Comparison of ENCODE assay signal across 8 cellular contexts in the genomic region with DNA sequence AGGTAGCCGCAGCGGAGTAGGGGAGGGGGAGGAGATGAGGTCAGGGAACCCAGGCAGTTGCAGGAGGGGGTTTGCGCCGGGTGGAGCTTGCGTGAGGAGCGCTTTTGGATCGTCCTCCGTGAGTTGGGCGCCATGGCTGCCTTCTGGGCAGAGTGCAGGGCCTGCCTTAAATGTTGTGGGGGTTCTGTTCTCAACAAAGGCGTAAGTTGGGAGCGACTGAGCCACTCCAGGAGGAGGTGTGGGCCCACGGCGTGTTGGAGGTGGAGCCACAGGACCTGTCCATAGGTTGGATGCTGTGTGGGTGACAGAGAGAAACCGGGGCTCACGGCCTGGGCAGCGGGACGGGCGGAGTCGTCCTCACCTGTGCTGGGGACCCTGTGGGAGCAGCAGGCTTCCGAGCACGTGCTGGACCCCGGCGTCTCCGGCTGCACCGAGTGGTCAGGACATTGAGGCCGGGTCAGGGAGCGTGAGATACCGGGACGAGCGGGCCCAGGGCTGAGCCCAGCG. TPM values are rescaled to one million over a fixed set of nuclear protein-coding genes. Genes with fewer than 3 reads are reported as not detected.
A peak's percentile ranks its signal among the peaks of the same experiment; 100 is the strongest.
DNase-seq lines count a peak whose midpoint lies in the region; ATAC-seq, FAIRE-seq and TF ChIP-seq lines count a peak whose summit lies in the region.

No MANE protein-coding gene starts in this region.

- POLR2A ChIA-PET in HEK293 (lab: Yijun Ruan, JAX), result no interaction called here

- H3K4me1 ChIP-seq in HEK293 (ENCODE audit: control insufficient read depth, insufficient read depth, low read length) (no peaks in the 10 kb centered on the region), sigmoid colon (peaks cover 0 to 21% (median 17%) of the 10 kb centered on the region in 4 donors)

- intact Hi-C loops in cardiac septum (cut with DNase I), result no loop called here
- intact Hi-C loops in sigmoid colon (cut with DNase I), result loop anchor here (2.0 to 5.0 kb wide), 4 partner anchors 36 to 164 kb away; a partner anchor contains a TSS

- H3K9me3 ChIP-seq in HEK293 (ENCODE audit: control insufficient read depth, insufficient read depth, low read depth, low read length) (no peaks in the 10 kb centered on the region), sigmoid colon (no peaks in the 10 kb centered on the region)

- ATAC-seq in HG03457 (IDR thresholded peaks at IDR 0.05; ENCODE audit: unreplicated experiment), result no peak

- no peak for TF ChIP-seq EP300 in sigmoid colon (IDR thresholded peaks at IDR 0.05)

- peak; percentile 76 for DNase-seq in activated CD8-positive, alpha-beta memory T cell treated with anti-CD3 and anti-CD28 coated beads, Interleukin-2, amount 50 U/mL, for 48 hours
- DNase-seq in cardiac septum (ENCODE audit: low spot score) (peak; percentile 77), sigmoid colon (peak; percentile 64), GM19239 (ENCODE audit: insufficient read length, low spot score) (no peak), NCI-H1417 treated with DMSO at 0.1 percent for 48 hours (lab: John Stamatoyannopoulos, UW) (no peak), frontal cortex (ENCODE audit: low spot score in 2 of 2) (no peak)

- CTCF ChIA-PET in HEK293 (lab: Yijun Ruan, JAX), result interaction anchor here (2.0 kb wide), 1 partner anchor 37 kb away, joined by 9 read pairs; no protein-coding TSS in a partner anchor

- H3K27ac ChIP-seq in HEK293 (ENCODE audit: extremely low read depth, low read depth, low read length) (no peak overlapping the region), sigmoid colon (peak overlapping the region in 1 of 4 donors; percentile 64)

- 13 to 22% methylated on average over 31 of the region's 31 CpGs for WGBS in sigmoid colon, 2 donors

- peaks cover 6 to 48% (median 22%) of the 10 kb centered on the region in 3 donors for H3K27me3 ChIP-seq in sigmoid colon

- H3K36me3 ChIP-seq in HEK293 (ENCODE audit: control insufficient read depth in 2 of 2, insufficient read depth in 1 of 2, low read length in 2 of 2) (peaks cover 0 to 16% of the 10 kb centered on the region in 2 experiments; a peak in 1 of 3 replicates), sigmoid colon (peaks cover 0 to 3% (median 0%) of the 10 kb centered on the region in 4 donors)

- no peak for TF ChIP-seq CTCF in HEK293 (tag by site-specific recombination; IDR thresholded peaks at IDR 0.05)
- no peak for TF ChIP-seq CTCF in sigmoid colon (IDR thresholded peaks at IDR 0.05)

- FAIRE-seq in GM19239 (lab: Jason Lieb, UNC), result no peak
- no peak for FAIRE-seq in frontal cortex (lab: Jason Lieb, UNC)

- H3K4me3 ChIP-seq in HEK293 (ENCODE audit: low read depth, low read length) (no peak overlapping the region), sigmoid colon (peak overlapping the region; percentile 46 to 77 (median 68))

- no peak for TF ChIP-seq POLR2A in sigmoid colon (IDR thresholded peaks at IDR 0.05)

TF ChIP-seq in HEK293, 187 proteins besides CTCF, POLR2A, EP300 and RAD21:
- TF ChIP-seq, protein P1, sequence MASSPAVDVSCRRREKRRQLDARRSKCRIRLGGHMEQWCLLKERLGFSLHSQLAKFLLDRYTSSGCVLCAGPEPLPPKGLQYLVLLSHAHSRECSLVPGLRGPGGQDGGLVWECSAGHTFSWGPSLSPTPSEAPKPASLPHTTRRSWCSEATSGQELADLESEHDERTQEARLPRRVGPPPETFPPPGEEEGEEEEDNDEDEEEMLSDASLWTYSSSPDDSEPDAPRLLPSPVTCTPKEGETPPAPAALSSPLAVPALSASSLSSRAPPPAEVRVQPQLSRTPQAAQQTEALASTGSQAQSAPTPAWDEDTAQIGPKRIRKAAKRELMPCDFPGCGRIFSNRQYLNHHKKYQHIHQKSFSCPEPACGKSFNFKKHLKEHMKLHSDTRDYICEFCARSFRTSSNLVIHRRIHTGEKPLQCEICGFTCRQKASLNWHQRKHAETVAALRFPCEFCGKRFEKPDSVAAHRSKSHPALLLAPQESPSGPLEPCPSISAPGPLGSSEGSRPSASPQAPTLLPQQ (tag by site-specific recombination; IDR thresholded peaks at IDR 0.05), result 0 out of 2 replicates have a peak, but pooled peaks have one; percentile 17
- TF ChIP-seq ZNF791 (tag by site-specific recombination; IDR thresholded peaks at IDR 0.05), result no peak
- TF ChIP-seq ZFP69B (tag by site-specific recombination; IDR thresholded peaks at IDR 0.05), result 0 out of 2 replicates have a peak, but pooled peaks have one; percentile 46

RNA-seq across cellular contexts. Expression of a gene that starts 1.1 kb away (rescaled TPM):
- 11.0 TPM for total RNA-seq in cardiac septum
- total RNA-seq in sigmoid colon, result 10 to 100 TPM; 11.4 to 15.3 (median 13.6) TPM
- 10 to 100 TPM in 1 of 3 donors, 1 to 10 TPM in 2; 1.6 to 68.0 (median 3.6) TPM for polyA plus RNA-seq in sigmoid colon
- total RNA-seq in frontal cortex, result 0.41 TPM

RNA-seq across cellular contexts. Expression of a gene that starts 9.7 kb away (rescaled TPM):
- total RNA-seq in cardiac septum (0.19 TPM), sigmoid colon (1 to 10 TPM in 2 of 4 donors, under 1 TPM in 1, not detected in 1; 0.33 to 2.5 (median 1.6) TPM), frontal cortex (not detected)
- polyA plus RNA-seq in sigmoid colon, result 1 to 10 TPM in 1 of 3 donors, not detected in 2; 3.3 TPM

RNA-seq across cellular contexts. Expression of a gene that starts 11.5 kb away (rescaled TPM):
- total RNA-seq in cardiac septum, result not detected
- total RNA-seq in sigmoid colon, result not detected
- polyA plus RNA-seq in sigmoid colon, result not detected
- not detected for total RNA-seq in frontal cortex

RNA-seq across cellular contexts. Expression of a gene that starts 19.7 kb away (rescaled TPM):
- total RNA-seq in cardiac septum, result 215 TPM
- total RNA-seq in sigmoid colon, result 100 to 1,000 TPM in 3 of 4 donors, 10 to 100 TPM in 1; 79.8 to 187 (median 141) TPM
- 100 to 1,000 TPM in 2 of 3 donors, 10 to 100 TPM in 1; 73.3 to 461 (median 164) TPM for polyA plus RNA-seq in sigmoid colon
- total RNA-seq in frontal cortex, result 5.3 TPM

RNA-seq across cellular contexts. Expression of a gene that starts 26.0 kb away (rescaled TPM):
- total RNA-seq in cardiac septum, result 123 TPM
- total RNA-seq in sigmoid colon, result 10 to 100 TPM; 82.4 to 94.2 (median 92.6) TPM
- 100 to 1,000 TPM in 1 of 3 donors, 10 to 100 TPM in 2; 41.2 to 580 (median 58.9) TPM for polyA plus RNA-seq in sigmoid colon
- 6.9 TPM for total RNA-seq in frontal cortex

Comparison
In these comparisons a context has a peak if more than half of its experiments do, and no peak if none do; other contexts are left out.
1. DNase-seq: peak in activated CD8-positive, alpha-beta memory T cell treated with anti-CD3 and anti-CD28 coated beads, Interleukin-2, amount 50 U/mL, for 48 hours (single experiment), cardiac septum (single experiment) and sigmoid colon (single experiment); none in GM19239 (single experiment), NCI-H1417 treated with DMSO at 0.1 percent for 48 hours (single experiment) and frontal cortex (0 of 2).